Comparison of ENCODE assay signal across 22 cellular contexts in genomic region chr5:156393980-156394379, GRCh38.
"Had no signal": no experiment of that assay in that cellular context is flagged by ENCODE, and none has a peak within 500 bp of the region (broad histone marks: within the 10 kb centered on the region; RNA-seq: fewer than 3 reads in every experiment).

No MANE protein-coding gene starts in this region.

- H3K4me1 ChIP-seq: parathyroid adenoma, spleen, testis had no signal

- H3K9ac ChIP-seq: parathyroid adenoma had no signal

- H3K9me3 ChIP-seq: spleen, testis, uterus had no signal

- ATAC-seq: activated CD4-positive, alpha-beta T cell treated with anti-CD3 and anti-CD28 coated beads for 36 hours; activated T-cell treated with anti-CD3 and anti-CD28 coated beads, Interleukin-2, amount 50 U/mL, for 4 hours; T-helper 17 cell had no signal

- H3K4me3 ChIP-seq: spleen, testis, uterus had no signal

- H3K27me3 ChIP-seq: spleen, testis, uterus had no signal

- DNase-seq: activated B cell treated with CpG ODN at 0.5 μM for 24 hours; activated CD4-positive, alpha-beta T cell treated with anti-CD3 and anti-CD28 coated beads for 36 hours; activated CD4-positive, alpha-beta T cell treated with anti-CD3 and anti-CD28 coated beads, Interleukin-2, amount 50 U/mL, for 48 hours; activated CD8-positive, alpha-beta memory T cell treated with anti-CD3 and anti-CD28 coated beads, Interleukin-2, amount 50 U/mL, for 48 hours; activated naive CD4-positive, alpha-beta T cell; activated T-cell treated with anti-CD3 and anti-CD28 coated beads, Interleukin-2, amount 50 U/mL, for 4 hours; amygdala; dermis blood vessel endothelial cell; effector CD8-positive, alpha-beta T cell; erythroblast; immature natural killer cell; kidney glomerular epithelial cell; nucleus accumbens; spleen; stimulated activated CD4-positive, alpha-beta T cell treated with anti-CD3 and anti-CD28 coated beads, Interleukin-4, amount 100 ng/mL, for 1 hour; stimulated activated naive CD4-positive, alpha-beta T cell; SW 1271; T-helper 17 cell; testis; trophoblast cell; uterus had no signal

- H3K27ac ChIP-seq: parathyroid adenoma, spleen, testis had no signal

- H3K36me3 ChIP-seq: spleen, uterus had no signal
